In the genomic region with DNA sequence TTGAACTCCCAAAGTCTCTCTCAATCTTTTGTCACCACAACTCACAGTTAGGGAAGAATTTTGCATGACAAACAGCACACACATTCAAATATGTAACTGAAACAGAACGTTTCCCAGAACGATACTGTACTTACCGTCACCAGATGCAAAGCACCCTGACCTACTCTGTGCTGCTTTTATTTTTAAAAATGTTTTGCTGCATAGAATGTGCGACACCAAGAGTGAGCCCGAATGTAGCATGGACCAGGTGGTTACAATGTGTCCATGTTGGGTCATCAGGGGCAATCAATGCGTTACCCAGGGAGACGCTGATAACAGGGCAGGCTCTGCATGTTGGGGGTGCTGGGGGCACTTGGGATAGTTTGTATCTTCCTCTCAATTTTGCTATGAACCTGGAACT, we compare ENCODE assay signal across 21 cellular contexts. TPM values are rescaled to one million over a fixed set of nuclear protein-coding genes. Genes with fewer than 3 reads are reported as not detected.
A peak's percentile ranks its signal among the peaks of the same experiment; 100 is the strongest.
DNase-seq lines count a peak whose midpoint lies in the region; ATAC-seq and TF ChIP-seq lines count a peak whose summit lies in the region.
"Had no signal": no experiment of that assay in that cellular context is flagged by ENCODE, and none has a peak within 500 bp of the region (broad histone marks: within the 10 kb centered on the region; RNA-seq: fewer than 3 reads in every experiment).

No MANE protein-coding gene starts in this region.

- in situ Hi-C loops in transverse colon (cut with MboI; ENCODE audit: low pct_ligation_motif_present in 1 of 4, low pct_unique_long_range_greater_than_20kb in 1 of 4, low sequenced_read_pairs in 3 of 4): no loop called here

- TF ChIP-seq POLR2A in transverse colon (IDR thresholded peaks at IDR 0.05) (no peak), gastroesophageal sphincter (IDR thresholded peaks at IDR 0.05) (no peak)

- no peak for TF ChIP-seq EP300 in transverse colon (IDR thresholded peaks at IDR 0.05; ENCODE audit: low read depth)
- TF ChIP-seq EP300 in gastroesophageal sphincter (IDR thresholded peaks at IDR 0.05): no peak

- H3K4me1 ChIP-seq in transverse colon (no peaks in the 10 kb centered on the region), gastroesophageal sphincter (no peaks in the 10 kb centered on the region)
- H3K4me1 ChIP-seq: SJCRH30, suprapubic skin had no signal

- DNase-seq in transverse colon (peak; percentile 41), hepatic stellate cell (ENCODE audit: low spot score) (no peak), cortex of kidney (lab: John Stamatoyannopoulos, UW) (no peak)
- DNase-seq: activated CD4-positive, alpha-beta T cell treated with anti-CD3 and anti-CD28 coated beads, Interleukin-2, amount 10 ng/mL, durations not matched to agents 7 days and 5 days; activated T-cell treated with anti-CD3 and anti-CD28 coated beads, Interleukin-2, amount 50 U/mL, for 1 hour; AML-193; GDM1; heart right ventricle; KG1; kidney; NCI-H1105 treated with DMSO at 0.1 percent for 48 hours; nucleus accumbens; SJCRH30; stimulated activated CD4-positive, alpha-beta T cell treated with anti-CD3 and anti-CD28 coated beads, Interleukin-2, amount 100 ng/mL, for 48 hours; stimulated activated CD8-positive, alpha-beta memory T cell treated with anti-CD3 and anti-CD28 coated beads, Interleukin-4, amount 100 ng/mL, for 48 hours had no signal

- 80 to 82% methylated on average over 1 to 7 of the region's 7 CpGs for WGBS in transverse colon (ENCODE audit: low coverage in 1 of 2), 2 donors
- WGBS in gastroesophageal sphincter (ENCODE audit: low coverage in 1 of 2), 2 donors: 80 to 85% methylated on average over 3 to 7 of the region's 7 CpGs

- H3K36me3 ChIP-seq in transverse colon (no peaks in the 10 kb centered on the region), gastroesophageal sphincter (no peaks in the 10 kb centered on the region)
- H3K36me3 ChIP-seq: heart right ventricle, SJCRH30, suprapubic skin had no signal

- peak overlapping the region in 1 of 4 donors; percentile 57 for H3K27ac ChIP-seq in transverse colon
- no peak overlapping the region for H3K27ac ChIP-seq in gastroesophageal sphincter
- H3K27ac ChIP-seq: heart right ventricle, SJCRH30, suprapubic skin had no signal

- H3K9me3 ChIP-seq in transverse colon (no peaks in the 10 kb centered on the region), gastroesophageal sphincter (no peaks in the 10 kb centered on the region)
- H3K9me3 ChIP-seq: heart right ventricle, SJCRH30, suprapubic skin had no signal

- TF ChIP-seq CTCF in transverse colon (IDR thresholded peaks at IDR 0.05) (no peak), gastroesophageal sphincter (IDR thresholded peaks at IDR 0.05) (no peak)

- no peak overlapping the region for H3K4me3 ChIP-seq in transverse colon
- no peak overlapping the region for H3K4me3 ChIP-seq in gastroesophageal sphincter
- H3K4me3 ChIP-seq: heart right ventricle, SJCRH30, suprapubic skin had no signal

- peaks cover 3% of the 10 kb centered on the region for H3K27me3 ChIP-seq in transverse colon
- H3K27me3 ChIP-seq in gastroesophageal sphincter: peaks cover 42% of the 10 kb centered on the region
- H3K27me3 ChIP-seq: suprapubic skin had no signal

- ATAC-seq in GM19351 (IDR thresholded peaks at IDR 0.05; ENCODE audit: unreplicated experiment): peak; percentile 80
- peak; percentile 39 for ATAC-seq in HG02759 (IDR thresholded peaks at IDR 0.05; ENCODE audit: unreplicated experiment)
- peak; percentile 53 for ATAC-seq in HG03520 (IDR thresholded peaks at IDR 0.05; ENCODE audit: unreplicated experiment)
- ATAC-seq in gastroesophageal sphincter: no peak
- ATAC-seq: heart right ventricle, sciatic nerve had no signal

- intact Hi-C loops in transverse colon (cut with DNase I; ENCODE audit: low total_unique reads): no loop called here

RNA-seq across cellular contexts. Expression of a gene that starts 14.6 kb away (rescaled TPM):
- 100 to 1,000 TPM; 210 to 312 (median 266) TPM for total RNA-seq in transverse colon
- 100 to 1,000 TPM; 166 to 252 (median 203) TPM for total RNA-seq in gastroesophageal sphincter
